ENCODE assay signal across 8 cellular contexts in genomic region chr9:106864533-106865143, GRCh38. TPM values are rescaled to one million over a fixed set of nuclear protein-coding genes. Genes with fewer than 3 reads are reported as not detected.
DNase-seq lines count a peak whose midpoint lies in the region; ATAC-seq lines count a peak whose summit lies in the region.

No MANE protein-coding gene starts in this region.

- peak overlapping the region; percentile 64 for H3K4me3 Mint-ChIP-seq in stimulated activated naive CD8-positive, alpha-beta T cell treated with anti-CD3 and anti-CD28 coated beads, Interleukin-15, Interleukin-2, amounts not matched to agents 100 ng/mL and 50 ng/mL, for 24 hours
- peak overlapping the region; percentile 68 to 82 for H3K4me3 Mint-ChIP-seq in stimulated activated naive B cell treated with anti-CD40 and anti-IgM and Interleukin-4, amounts not matched to agents 10 μg/mL and 1 μg/mL and 100 μg/mL, for 72 hours

- no peaks in the 10 kb centered on the region for H3K36me3 Mint-ChIP-seq in stimulated activated naive CD8-positive, alpha-beta T cell treated with anti-CD3 and anti-CD28 coated beads, Interleukin-15, Interleukin-2, amounts not matched to agents 100 ng/mL and 50 ng/mL, for 24 hours (ENCODE audit: low read depth)
- peaks cover 0 to 2% of the 10 kb centered on the region in 2 donors for H3K36me3 Mint-ChIP-seq in stimulated activated naive B cell treated with anti-CD40 and anti-IgM and Interleukin-4, amounts not matched to agents 10 μg/mL and 1 μg/mL and 100 μg/mL, for 72 hours

- ATAC-seq in stimulated activated naive CD8-positive, alpha-beta T cell treated with anti-CD3 and anti-CD28 coated beads, Interleukin-15, Interleukin-2, amounts not matched to agents 100 U/mL and 50 U/mL, for 24 hours = no peak
- peak in 1 of 2 donors; percentile 20 for ATAC-seq in stimulated activated naive B cell treated with anti-CD40 and anti-IgM and Interleukin-4, amounts not matched to agents 10 μg/mL and 1 μg/mL and 100 μg/mL, for 72 hours (replicated peaks)
- ATAC-seq in GM21390 (IDR thresholded peaks at IDR 0.05; ENCODE audit: unreplicated experiment) = no peak

- H3K4me3 ChIP-seq in iPS-11a (ENCODE audit: low read depth, low read length) = peak overlapping the region; percentile 90

- peaks cover 39% of the 10 kb centered on the region for H3K4me1 Mint-ChIP-seq in stimulated activated naive CD8-positive, alpha-beta T cell treated with anti-CD3 and anti-CD28 coated beads, Interleukin-15, Interleukin-2, amounts not matched to agents 100 ng/mL and 50 ng/mL, for 24 hours (ENCODE audit: low read depth)
- H3K4me1 Mint-ChIP-seq in stimulated activated naive B cell treated with anti-CD40 and anti-IgM and Interleukin-4, amounts not matched to agents 10 μg/mL and 1 μg/mL and 100 μg/mL, for 72 hours = peaks cover 29 to 51% of the 10 kb centered on the region in 2 donors

- 16 to 30% (median 19%) methylated on average over 7 of the region's 7 CpGs for WGBS in adipose tissue, 3 donors

- peaks cover 67% of the 10 kb centered on the region for H3K27me3 Mint-ChIP-seq in stimulated activated naive CD8-positive, alpha-beta T cell treated with anti-CD3 and anti-CD28 coated beads, Interleukin-15, Interleukin-2, amounts not matched to agents 100 ng/mL and 50 ng/mL, for 24 hours
- peaks cover 58 to 60% of the 10 kb centered on the region in 2 donors for H3K27me3 Mint-ChIP-seq in stimulated activated naive B cell treated with anti-CD40 and anti-IgM and Interleukin-4, amounts not matched to agents 10 μg/mL and 1 μg/mL and 100 μg/mL, for 72 hours

- H3K27ac ChIP-seq in adipose tissue (ENCODE audit: low read depth, low read length) = peak overlapping the region; percentile 58

- no peak overlapping the region for H3K27ac Mint-ChIP-seq in stimulated activated naive CD8-positive, alpha-beta T cell treated with anti-CD3 and anti-CD28 coated beads, Interleukin-15, Interleukin-2, amounts not matched to agents 100 ng/mL and 50 ng/mL, for 24 hours
- H3K27ac Mint-ChIP-seq in stimulated activated naive B cell treated with anti-CD40 and anti-IgM and Interleukin-4, amounts not matched to agents 10 μg/mL and 1 μg/mL and 100 μg/mL, for 72 hours = no peak overlapping the region

- no peaks in the 10 kb centered on the region for H3K9me3 Mint-ChIP-seq in stimulated activated naive CD8-positive, alpha-beta T cell treated with anti-CD3 and anti-CD28 coated beads, Interleukin-15, Interleukin-2, amounts not matched to agents 100 ng/mL and 50 ng/mL, for 24 hours
- no peaks in the 10 kb centered on the region for H3K9me3 Mint-ChIP-seq in stimulated activated naive B cell treated with anti-CD40 and anti-IgM and Interleukin-4, amounts not matched to agents 10 μg/mL and 1 μg/mL and 100 μg/mL, for 72 hours

- no peak for DNase-seq in stimulated activated naive CD8-positive, alpha-beta T cell treated with anti-CD3 and anti-CD28 coated beads, Interleukin-15, Interleukin-2, amounts not matched to agents 100 U/mL and 50 U/mL, for 24 hours
- DNase-seq in stimulated activated naive B cell treated with anti-CD40 and anti-IgM and Interleukin-4, amounts not matched to agents 10 μg/mL and 1 μg/mL and 100 μg/mL, for 72 hours = no peak
- no peak for DNase-seq in GDM1 (lab: John Stamatoyannopoulos, UW)
- DNase-seq in NOMO-1 (lab: John Stamatoyannopoulos, UW; ENCODE audit: unreplicated experiment in 2 of 2) = no peak

RNA-seq across cellular contexts. Expression of gene ZNF462, which starts 1.7 kb away (rescaled TPM):
- 1 to 10 TPM in 2 of 3 donors, under 1 TPM in 1; 0.79 to 6.2 (median 3.5) TPM for polyA plus RNA-seq in adipose tissue
